ENCODE assay signal across 13 cellular contexts in the genomic region with DNA sequence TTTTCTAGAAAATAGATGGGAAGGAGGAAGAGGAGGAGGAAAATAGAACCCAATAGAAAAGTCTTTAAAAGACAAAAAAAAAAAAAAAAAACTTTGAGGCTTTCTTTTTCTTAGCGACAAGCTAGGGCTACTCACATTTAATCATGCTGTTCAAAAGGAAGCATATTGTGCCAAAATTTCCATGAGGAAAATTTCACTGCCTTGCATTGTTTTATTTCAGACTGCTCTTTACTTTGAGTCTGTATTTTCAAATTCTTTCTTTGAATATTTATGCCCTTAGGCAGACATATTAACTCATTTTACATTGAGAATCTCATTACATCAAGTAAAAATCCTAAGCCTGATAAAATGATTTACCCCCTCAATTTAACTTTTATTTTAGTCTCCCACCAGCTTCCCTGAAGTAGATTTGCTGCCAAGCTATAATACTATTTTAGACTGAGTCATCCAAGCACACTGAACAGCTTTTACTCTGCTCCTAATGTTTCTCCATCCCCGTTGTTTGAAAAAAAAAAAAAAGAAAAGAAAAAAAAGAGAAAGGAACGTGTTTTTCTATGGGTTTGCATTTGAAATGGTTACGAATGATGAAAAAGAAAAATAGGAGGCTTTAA.
DNase-seq lines count a peak whose midpoint lies in the region; ATAC-seq and TF ChIP-seq lines count a peak whose summit lies in the region.
"Had no signal": no experiment of that assay in that cellular context is flagged by ENCODE, and none has a peak within 500 bp of the region (broad histone marks: within the 10 kb centered on the region; RNA-seq: fewer than 3 reads in every experiment).

No MANE protein-coding gene starts in this region.

- H3K27ac ChIP-seq in skin epidermis (peak overlapping the region in 15 of 21 experiments; percentile 7 to 81 (median 55)), endodermal cell (ENCODE audit: low read depth, low read length) (no peak overlapping the region)
- H3K27ac ChIP-seq: VCaP had no signal

- no peaks in the 10 kb centered on the region for H3K36me3 ChIP-seq in endodermal cell (ENCODE audit: control insufficient read depth, insufficient read depth, low read length)
- H3K36me3 ChIP-seq: ovary had no signal

- H3K4me1 ChIP-seq in endodermal cell (ENCODE audit: control insufficient read depth, insufficient read depth, low read length): peaks cover 16% of the 10 kb centered on the region

- no peaks in the 10 kb centered on the region for H3K27me3 Mint-ChIP-seq in activated naive CD8-positive, alpha-beta T cell treated with anti-CD3 and anti-CD28 coated beads, Interleukin-2, amount 10 ng/mL, durations not matched to agents 7 days and 5 days
- H3K27me3 Mint-ChIP-seq in endodermal cell (ENCODE audit: insufficient read depth): no peaks in the 10 kb centered on the region

- H3K27me3 ChIP-seq in endodermal cell (ENCODE audit: control insufficient read depth, insufficient read depth, low read length, poor library complexity, severe bottlenecking): no peaks in the 10 kb centered on the region
- H3K27me3 ChIP-seq: ovary had no signal

- peaks cover 9% of the 10 kb centered on the region for H3K4me1 Mint-ChIP-seq in activated naive CD8-positive, alpha-beta T cell treated with anti-CD3 and anti-CD28 coated beads, Interleukin-2, amount 10 ng/mL, durations not matched to agents 7 days and 5 days
- H3K4me1 Mint-ChIP-seq in endodermal cell: peaks cover 38% of the 10 kb centered on the region

- no peak for ATAC-seq in activated naive CD8-positive, alpha-beta T cell treated with anti-CD3 and anti-CD28 coated beads, Interleukin-2, amount 10 ng/mL, durations not matched to agents 7 days and 5 days (ENCODE audit: low read depth)
- ATAC-seq in HG02840 (IDR thresholded peaks at IDR 0.05; ENCODE audit: low FRiP score, unreplicated experiment): no peak

- no peaks in the 10 kb centered on the region for H3K9me3 Mint-ChIP-seq in activated naive CD8-positive, alpha-beta T cell treated with anti-CD3 and anti-CD28 coated beads, Interleukin-2, amount 10 ng/mL, durations not matched to agents 7 days and 5 days
- no peaks in the 10 kb centered on the region for H3K9me3 Mint-ChIP-seq in endodermal cell

- no peak overlapping the region for H3K27ac Mint-ChIP-seq in activated naive CD8-positive, alpha-beta T cell treated with anti-CD3 and anti-CD28 coated beads, Interleukin-2, amount 10 ng/mL, durations not matched to agents 7 days and 5 days
- no peak overlapping the region for H3K27ac Mint-ChIP-seq in endodermal cell

- POLR2A ChIA-PET in activated naive CD8-positive, alpha-beta T cell treated with anti-CD3 and anti-CD28 coated beads, Interleukin-2, amount 10 ng/mL, durations not matched to agents 7 days and 5 days (lab: Charles Lee): no interaction called here

- H3K4me3 Mint-ChIP-seq in activated naive CD8-positive, alpha-beta T cell treated with anti-CD3 and anti-CD28 coated beads, Interleukin-2, amount 10 ng/mL, durations not matched to agents 7 days and 5 days: peak overlapping the region; percentile 36
- no peak overlapping the region for H3K4me3 Mint-ChIP-seq in endodermal cell

- WGBS in endodermal cell (ENCODE audit: insufficient coverage in 1 of 2, insufficient read length in 1 of 2), 2 experiments: 80 to 100% methylated on average over 1 to 4 of the region's 4 CpGs

- in situ Hi-C loops in G401 (cut with HindIII; ENCODE audit: low sequenced_read_pairs): no loop called here

- H3K9me3 ChIP-seq in endodermal cell (ENCODE audit: control insufficient read depth, low read length): no peaks in the 10 kb centered on the region
- H3K9me3 ChIP-seq: ovary had no signal

- H3K4me3 ChIP-seq in foreskin fibroblast (ENCODE audit: low read depth in 1 of 2, low read length in 2 of 2): peak overlapping the region in 1 of 2 donors; percentile 2
- H3K4me3 ChIP-seq in skin epidermis: no peak overlapping the region
- H3K4me3 ChIP-seq in endodermal cell (ENCODE audit: low read length): no peak overlapping the region
- H3K4me3 ChIP-seq: ovary had no signal

- no peak overlapping the region for H3K9ac ChIP-seq in endodermal cell (ENCODE audit: extremely low read depth, low read length, poor library complexity, severe bottlenecking)

- peaks cover 17% of the 10 kb centered on the region for H3K36me3 Mint-ChIP-seq in activated naive CD8-positive, alpha-beta T cell treated with anti-CD3 and anti-CD28 coated beads, Interleukin-2, amount 10 ng/mL, durations not matched to agents 7 days and 5 days
- no peaks in the 10 kb centered on the region for H3K36me3 Mint-ChIP-seq in endodermal cell (ENCODE audit: low read depth)

- TF ChIP-seq CTCF in foreskin fibroblast (IDR thresholded peaks at IDR 0.05; ENCODE audit: low read depth, low read length) (no peak), endodermal cell (conservative IDR thresholded peaks at IDR 0.05) (no peak)

- peak; percentile 51 for DNase-seq in G401 (ENCODE audit: low spot score)
- no peak for DNase-seq in activated naive CD8-positive, alpha-beta T cell treated with anti-CD3 and anti-CD28 coated beads, Interleukin-2, amount 10 ng/mL, durations not matched to agents 7 days and 5 days
- DNase-seq in foreskin fibroblast: peak; percentile 30 to 63
- DNase-seq in endodermal cell: no peak
- no peak for DNase-seq in medulla oblongata (ENCODE audit: extremely low spot score)
- DNase-seq in NCI-H2227 (lab: John Stamatoyannopoulos, UW; ENCODE audit: unreplicated experiment): no peak
- DNase-seq: erythroblast, GDM1, NCI-H526, ovary had no signal

Comparison
In these comparisons a context has a peak if more than half of its experiments do, and no peak if none do; other contexts are left out.
1. DNase-seq: peak in G401 (single experiment) and foreskin fibroblast (2 of 2); none in activated naive CD8-positive, alpha-beta T cell treated with anti-CD3 and anti-CD28 coated beads, Interleukin-2, amount 10 ng/mL, durations not matched to agents 7 days and 5 days (single experiment), endodermal cell (single experiment), medulla oblongata (single experiment) and NCI-H2227 (single experiment).